ENCODE assay signal across 12 cellular contexts in the genomic region with DNA sequence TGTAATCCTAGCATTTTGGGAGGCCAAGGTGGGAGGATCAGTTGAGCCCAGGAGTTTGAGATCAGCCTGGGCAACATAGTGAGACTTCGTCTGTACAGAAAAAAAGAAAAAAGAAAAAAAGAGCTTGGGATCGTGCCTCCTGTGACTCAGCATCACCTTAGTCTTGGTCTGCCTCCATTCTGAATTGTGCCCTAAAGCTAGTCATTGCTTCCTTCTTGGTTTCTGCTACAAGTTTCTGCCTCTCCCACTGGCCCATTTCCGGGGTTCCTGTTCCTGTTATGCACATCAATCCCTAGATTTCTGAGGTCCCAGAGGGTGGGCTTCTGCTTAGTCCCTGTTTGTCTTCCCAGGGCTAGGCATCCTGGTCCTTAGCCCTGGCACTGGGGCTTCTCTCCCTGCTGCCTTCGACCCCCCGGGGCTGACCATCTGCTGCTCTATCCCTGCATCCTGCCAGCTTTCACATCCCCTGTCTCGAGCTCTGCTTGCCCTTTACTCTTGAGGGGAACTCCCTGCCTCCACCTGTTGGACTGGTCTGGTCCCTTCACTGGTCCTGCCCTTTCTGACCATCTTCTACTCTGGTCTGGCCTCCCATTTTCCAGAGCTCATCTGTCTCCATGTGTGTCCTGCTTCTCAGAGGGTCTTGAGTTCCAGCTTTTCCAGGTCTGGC.
"Had no signal": no experiment of that assay in that cellular context is flagged by ENCODE, and none has a peak within 500 bp of the region (broad histone marks: within the 10 kb centered on the region; RNA-seq: fewer than 3 reads in every experiment).

No MANE protein-coding gene starts in this region.

- H3K27ac Mint-ChIP-seq: activated CD4-positive, alpha-beta memory T cell treated with anti-CD3 and anti-CD28 coated beads, Interleukin-2, amount 10 ng/mL, durations not matched to agents 7 days and 5 days; activated naive CD4-positive, alpha-beta T cell treated with anti-CD3 and anti-CD28 coated beads, Interleukin-2, amount 50 U/mL, for 72 hours; immature natural killer cell; natural killer cell treated with Interleukin-12 subunit alpha and Interleukin-12 subunit beta and Interleukin-15 and Interleukin-18, amount 100 ng/mL, for 72 hours had no signal

- H3K36me3 ChIP-seq: thyroid gland had no signal

- H3K36me3 Mint-ChIP-seq: immature natural killer cell had no signal

- H3K4me1 Mint-ChIP-seq: activated CD4-positive, alpha-beta memory T cell treated with anti-CD3 and anti-CD28 coated beads, Interleukin-2, amount 10 ng/mL, durations not matched to agents 7 days and 5 days; immature natural killer cell had no signal

- H3K27me3 Mint-ChIP-seq: activated CD4-positive, alpha-beta memory T cell treated with anti-CD3 and anti-CD28 coated beads, Interleukin-2, amount 10 ng/mL, durations not matched to agents 7 days and 5 days had no signal

- H3K4me3 Mint-ChIP-seq: activated CD4-positive, alpha-beta memory T cell treated with anti-CD3 and anti-CD28 coated beads, Interleukin-2, amount 10 ng/mL, durations not matched to agents 7 days and 5 days; immature natural killer cell; natural killer cell treated with Interleukin-12 subunit alpha and Interleukin-12 subunit beta and Interleukin-15 and Interleukin-18, amount 100 ng/mL, for 72 hours had no signal

- H3K9me3 Mint-ChIP-seq: immature natural killer cell; natural killer cell treated with Interleukin-12 subunit alpha and Interleukin-12 subunit beta and Interleukin-15 and Interleukin-18, amount 100 ng/mL, for 72 hours had no signal

- H3K27ac ChIP-seq: thyroid gland had no signal

- H3K4me1 ChIP-seq: thyroid gland had no signal

- DNase-seq: activated CD4-positive, alpha-beta memory T cell treated with anti-CD3 and anti-CD28 coated beads, Interleukin-2, amount 10 ng/mL, durations not matched to agents 7 days and 5 days; activated CD4-positive, alpha-beta T cell treated with anti-CD3 and anti-CD28 coated beads for 4 hours; activated gamma-delta T cell; activated T-cell treated with anti-CD3 and anti-CD28 coated beads, Interleukin-2, amount 50 U/mL, for 48 hours; caudate nucleus; foreskin fibroblast; immature natural killer cell; stimulated activated CD4-positive, alpha-beta T cell treated with anti-CD3 and anti-CD28 coated beads, Interleukin-12 subunit alpha, Interleukin-12 subunit beta, amount 100 ng/mL, for 4 hours; stimulated activated CD4-positive, alpha-beta T cell treated with anti-CD3 and anti-CD28 coated beads, Interleukin-2, amount 100 ng/mL, for 24 hours; thyroid gland had no signal

- ATAC-seq: activated naive CD4-positive, alpha-beta T cell treated with anti-CD3 and anti-CD28 coated beads, Interleukin-2, amount 50 U/mL, for 72 hours; natural killer cell treated with Interleukin-12 subunit alpha and Interleukin-12 subunit beta and Interleukin-15 and Interleukin-18, amount 100 ng/mL, for 72 hours had no signal

- H3K27me3 ChIP-seq: thyroid gland had no signal

- H3K9me3 ChIP-seq: thyroid gland had no signal

- H3K4me3 ChIP-seq: thyroid gland had no signal
